Comparison of ENCODE assay signal across 1 cellular context in genomic region chr12:58920102-58920955, GRCh38.
TF ChIP-seq lines count a peak whose summit lies in the region.

LRIG3 (minus strand) TSS chr12:58920504; CDS start chr12:58920235, 269 bp downstream.

TF ChIP-seq in GM12878, 131 proteins besides CTCF, POLR2A, EP300 and RAD21 (continued from another document and continues in another):
- TF ChIP-seq BCLAF1 (IDR thresholded peaks at IDR 0.05) = no peak
- TF ChIP-seq SUZ12 (IDR thresholded peaks at IDR 0.05; ENCODE audit: unreplicated experiment) = no peak
- TF ChIP-seq SRF (IDR thresholded peaks at IDR 0.05; ENCODE audit: low read depth in 2 of 2, low read length in 2 of 2) = no peak
- TF ChIP-seq LARP7 (IDR thresholded peaks at IDR 0.05) = 0 out of 2 replicates have a peak, but pooled peaks have one; percentile 39
- no peak for TF ChIP-seq ZSCAN29 (IDR thresholded peaks at IDR 0.05)
- TF ChIP-seq NRF1 (conservative IDR thresholded peaks at IDR 0.05; ENCODE audit: low read depth, low read length) = no peak
- no peak for TF ChIP-seq SMAD1 (IDR thresholded peaks at IDR 0.05; ENCODE audit: low read depth, partially characterized antibody)
- TF ChIP-seq SREBF1 (IDR thresholded peaks at IDR 0.05; ENCODE audit: low read length) = no peak
- TF ChIP-seq ZNF687 (IDR thresholded peaks at IDR 0.05) = no peak
- TF ChIP-seq SREBF2 (IDR thresholded peaks at IDR 0.05; ENCODE audit: low read length) = no peak
- TF ChIP-seq REST (IDR thresholded peaks at IDR 0.05; ENCODE audit: low read depth, low read length) = no peak
- peak; percentile 72; the same call in 1 of the 2 replicates for TF ChIP-seq ASH2L (IDR thresholded peaks at IDR 0.05; ENCODE audit: borderline replicate concordance, low read depth)
- TF ChIP-seq RUNX3 (IDR thresholded peaks at IDR 0.05; ENCODE audit: low read length) = no peak
- TF ChIP-seq PML (IDR thresholded peaks at IDR 0.05; ENCODE audit: low read length) = no peak
- TF ChIP-seq ZBED1 (IDR thresholded peaks at IDR 0.05; ENCODE audit: borderline replicate concordance) = no peak
- TF ChIP-seq HDGF (IDR thresholded peaks at IDR 0.05) = no peak
- peak; percentile 36; the same call in 1 of the 2 replicates for TF ChIP-seq NFIC (IDR thresholded peaks at IDR 0.05; ENCODE audit: low read depth, low read length)
- no peak for TF ChIP-seq SPI1 (IDR thresholded peaks at IDR 0.05; ENCODE audit: borderline replicate concordance, insufficient read depth, low read depth, low read length)
- no peak for TF ChIP-seq RELB (IDR thresholded peaks at IDR 0.05; ENCODE audit: low read depth)
- no peak for TF ChIP-seq NR2F1 (conservative IDR thresholded peaks at IDR 0.05)
- TF ChIP-seq KDM1A (IDR thresholded peaks at IDR 0.05; ENCODE audit: borderline replicate concordance) = no peak
- TF ChIP-seq NKRF (conservative IDR thresholded peaks at IDR 0.05) = no peak
- TF ChIP-seq HCFC1 (IDR thresholded peaks at IDR 0.05; ENCODE audit: low read length) = no peak
- no peak for TF ChIP-seq MYC (IDR thresholded peaks at IDR 0.05; ENCODE audit: insufficient read depth, insufficient read length, insufficient replicate concordance, low read length, severe bottlenecking)
- TF ChIP-seq CHD2 (IDR thresholded peaks at IDR 0.05; ENCODE audit: borderline replicate concordance, low read depth, low read length) = no peak
- no peak for TF ChIP-seq BRCA1 (IDR thresholded peaks at IDR 0.05; ENCODE audit: low read depth, low read length)
- no peak for TF ChIP-seq HDAC2 (IDR thresholded peaks at IDR 0.05)
- TF ChIP-seq NR2C2 (IDR thresholded peaks at IDR 0.05; ENCODE audit: borderline replicate concordance, control insufficient read depth, insufficient read length, low read depth) = no peak
- no peak for TF ChIP-seq ZZZ3 (IDR thresholded peaks at IDR 0.05; ENCODE audit: control insufficient read depth, insufficient read length, low read depth)
- no peak for TF ChIP-seq PAX8 (IDR thresholded peaks at IDR 0.05)
- TF ChIP-seq TCF3 (IDR thresholded peaks at IDR 0.05; ENCODE audit: borderline replicate concordance, insufficient read depth, low read depth, low read length) = no peak
- no peak for TF ChIP-seq ZBTB40 (IDR thresholded peaks at IDR 0.05; ENCODE audit: borderline replicate concordance)
- TF ChIP-seq SP1 (IDR thresholded peaks at IDR 0.05; ENCODE audit: low read depth, low read length) = no peak
- TF ChIP-seq EZH2 (IDR thresholded peaks at IDR 0.05; ENCODE audit: borderline replicate concordance, control insufficient read depth, low read depth, low read length) = no peak
- 0 out of 2 replicates have a peak, but pooled peaks have one; percentile 27 for TF ChIP-seq YY1 (IDR thresholded peaks at IDR 0.05; ENCODE audit: low read depth, low read length)
- no peak for TF ChIP-seq PKNOX1 (IDR thresholded peaks at IDR 0.05)
- TF ChIP-seq BMI1 (IDR thresholded peaks at IDR 0.05; ENCODE audit: borderline replicate concordance) = no peak
- no peak for TF ChIP-seq GABPA (IDR thresholded peaks at IDR 0.05; ENCODE audit: low read depth)
- no peak for TF ChIP-seq NFYA (IDR thresholded peaks at IDR 0.05; ENCODE audit: borderline replicate concordance, low read depth, low read length)
- 0 out of 2 replicates have a peak, but pooled peaks have one; percentile 35 for TF ChIP-seq SIN3A (IDR thresholded peaks at IDR 0.05; ENCODE audit: low read depth, low read length)
- no peak for TF ChIP-seq CREM (IDR thresholded peaks at IDR 0.05; ENCODE audit: low read depth)
- no peak for TF ChIP-seq PAX5 (IDR thresholded peaks at IDR 0.05; ENCODE audit: borderline replicate concordance, low read depth, low read length)
- TF ChIP-seq IKZF1 (conservative IDR thresholded peaks at IDR 0.05) = 0 out of 2 replicates have a peak, but pooled peaks have one; percentile 33
- no peak for TF ChIP-seq CREB1 (IDR thresholded peaks at IDR 0.05; ENCODE audit: low read depth)
- TF ChIP-seq DPF2 (IDR thresholded peaks at IDR 0.05) = no peak
